In genomic region chr7:122965306-122965705, GRCh38 we compare ENCODE assay signal across 27 cellular contexts. TPM values are rescaled to one million over a fixed set of nuclear protein-coding genes. Genes with fewer than 3 reads are reported as not detected.
DNase-seq lines count a peak whose midpoint lies in the region; ATAC-seq and TF ChIP-seq lines count a peak whose summit lies in the region.
"Had no signal": no experiment of that assay in that cellular context is flagged by ENCODE, and none has a peak within 500 bp of the region (broad histone marks: within the 10 kb centered on the region; RNA-seq: fewer than 3 reads in every experiment).

No MANE protein-coding gene starts in this region.

- H4K20me1 ChIP-seq in OCI-LY3 (ENCODE audit: insufficient read depth, low read length), result no peaks in the 10 kb centered on the region

- no peaks in the 10 kb centered on the region; the same call in 1 of the 2 replicates for H3K27me3 ChIP-seq in OCI-LY3 (ENCODE audit: low read depth, low read length)
- H3K27me3 ChIP-seq: cardiac muscle cell, foreskin keratinocyte, stomach had no signal

- no peaks in the 10 kb centered on the region for H3K36me3 ChIP-seq in OCI-LY3 (replicated peaks; ENCODE audit: low read depth, low read length)
- H3K36me3 ChIP-seq: cardiac muscle cell, prostate gland, stomach had no signal

- H3K27ac ChIP-seq in OCI-LY3 (ENCODE audit: low read length), result no peak overlapping the region
- H3K27ac ChIP-seq: cardiac muscle cell, foreskin keratinocyte, prostate gland, stomach had no signal

- no peaks in the 10 kb centered on the region for H3K9me3 ChIP-seq in OCI-LY3 (ENCODE audit: insufficient read depth, low read length)
- H3K9me3 ChIP-seq: prostate gland, stomach had no signal

- TF ChIP-seq CTCF in OCI-LY3 (IDR thresholded peaks at IDR 0.05; ENCODE audit: low read depth, low read length), result no peak

- H3K79me2 ChIP-seq in OCI-LY3 (ENCODE audit: low read length), result no peaks in the 10 kb centered on the region

- no peak overlapping the region for H3K4me3 ChIP-seq in OCI-LY3 (ENCODE audit: low read length)
- H3K4me3 ChIP-seq: cardiac muscle cell, prostate gland, smooth muscle cell, stomach had no signal

- H3K4me2 ChIP-seq in OCI-LY3 (ENCODE audit: low read length), result peak overlapping the region; percentile 1; the same call in 1 of the 2 replicates
- H3K4me2 ChIP-seq: smooth muscle cell had no signal

- intact Hi-C loops in Right ventricle myocardium inferior (cut with DNase I), result no loop called here

- peaks cover 7% of the 10 kb centered on the region for H3K4me1 ChIP-seq in OCI-LY3 (ENCODE audit: low read length)
- H3K4me1 ChIP-seq: foreskin keratinocyte, prostate gland, stomach had no signal

- DNase-seq in NCI-H1105 treated with DMSO at 0.1 percent for 48 hours (lab: John Stamatoyannopoulos, UW) (peak; percentile 94), NCI-H2107 treated with DMSO at 0.1 percent for 48 hours (lab: John Stamatoyannopoulos, UW; ENCODE audit: unreplicated experiment) (peak; percentile 85), renal cortical epithelial cell (ENCODE audit: low read depth) (peak; percentile 3), NCI-H345 (lab: John Stamatoyannopoulos, UW) (no peak), Right ventricle myocardium inferior (ENCODE audit: missing footprints) (no peak)
- DNase-seq: activated CD4-positive, alpha-beta T cell treated with anti-CD3 and anti-CD28 coated beads, Interleukin-2, amount 50 U/mL, for 48 hours; activated T-cell treated with anti-CD3 and anti-CD28 coated beads for 4 hours; amniotic stem cell; dermis blood vessel endothelial cell; foreskin keratinocyte; kidney glomerular epithelial cell; MM.1S; PC-3; stimulated activated CD4-positive, alpha-beta T cell treated with anti-CD3 and anti-CD28 coated beads, Interleukin-4, amount 100 ng/mL, for 24 hours; stomach had no signal

- H2AFZ ChIP-seq in OCI-LY3 (ENCODE audit: low read depth, low read length), result no peak overlapping the region

- ATAC-seq in GM18907 (IDR thresholded peaks at IDR 0.05; ENCODE audit: unreplicated experiment), result no peak
- ATAC-seq in Right ventricle myocardium inferior, result no peak
- ATAC-seq: foreskin keratinocyte; natural killer cell treated with Interleukin-12 subunit alpha and Interleukin-12 subunit beta and Interleukin-15 and Interleukin-18, amount 100 ng/mL, for 72 hours; PC-3; WTC11 had no signal

- no peak overlapping the region for H3K9ac ChIP-seq in OCI-LY3 (ENCODE audit: low read length)

RNA-seq across cellular contexts. Expression of gene TAS2R16, which starts 30.2 kb away (rescaled TPM):
- total RNA-seq in renal cortical epithelial cell, result not detected in 2 replicates
- total RNA-seq in Right ventricle myocardium inferior, result not detected
- total RNA-seq: cardiac muscle cell; dermis blood vessel endothelial cell; foreskin keratinocyte; G401; H4; mesenteric fat pad; natural killer cell treated with Interleukin-12 subunit alpha and Interleukin-12 subunit beta and Interleukin-15 and Interleukin-18, amount 100 ng/mL, for 72 hours; PC-3; prostate gland; SK-MEL-5; smooth muscle cell; stomach; T-helper 2 cell treated with Interferon-gamma antibody and Interleukin-4, amounts not matched to agents 100 ng/mL and 5 ng/mL, for 36 hours; WTC11 had no signal

Comparison
In these comparisons a context has a peak if more than half of its experiments do, and no peak if none do; other contexts are left out.
1. DNase-seq: peak in NCI-H1105 treated with DMSO at 0.1 percent for 48 hours (single experiment), NCI-H2107 treated with DMSO at 0.1 percent for 48 hours (single experiment) and renal cortical epithelial cell (single experiment); none in NCI-H345 (single experiment) and Right ventricle myocardium inferior (single experiment).